13 cellular contexts compared by ENCODE assay signal in genomic region chr20:4555188-4555893, GRCh38.
DNase-seq lines count a peak whose midpoint lies in the region; ATAC-seq and TF ChIP-seq lines count a peak whose summit lies in the region.
"Had no signal": no experiment of that assay in that cellular context is flagged by ENCODE, and none has a peak within 500 bp of the region (broad histone marks: within the 10 kb centered on the region; RNA-seq: fewer than 3 reads in every experiment).

No MANE protein-coding gene starts in this region.

- H3K27me3 Mint-ChIP-seq in glutamatergic neuron (ENCODE audit: unreplicated experiment) (no peaks in the 10 kb centered on the region), type B pancreatic cell (peaks cover 16% of the 10 kb centered on the region)

- peak overlapping the region; percentile 25; the same call in 1 of the 2 replicates for H2AFZ ChIP-seq in PC-3 (ENCODE audit: low read length)

- in situ Hi-C loops in G401 (cut with HindIII; ENCODE audit: low sequenced_read_pairs) = no loop called here

- POLR2A ChIA-PET in PC-3 (lab: Charles Lee; ENCODE audit: unreplicated experiment) = no interaction called here

- H3K9ac ChIP-seq in PC-3 (ENCODE audit: low read length) = 0 out of 2 replicates have a peak overlapping the region, but pooled peaks have one; percentile 9

- peaks cover 5% of the 10 kb centered on the region for H3F3A ChIP-seq in PC-3 (ENCODE audit: low read length, unreplicated experiment)

- no peaks in the 10 kb centered on the region for H3K9me3 Mint-ChIP-seq in glutamatergic neuron (ENCODE audit: unreplicated experiment)
- H3K9me3 Mint-ChIP-seq in type B pancreatic cell = no peaks in the 10 kb centered on the region
- H3K9me3 Mint-ChIP-seq: endodermal cell had no signal

- no peaks in the 10 kb centered on the region for H3K4me1 Mint-ChIP-seq in glutamatergic neuron (ENCODE audit: low read depth, unreplicated experiment)
- no peaks in the 10 kb centered on the region for H3K4me1 Mint-ChIP-seq in type B pancreatic cell (ENCODE audit: unreplicated experiment)
- H3K4me1 Mint-ChIP-seq: endodermal cell, nephron had no signal

- peaks cover 3% of the 10 kb centered on the region; the same call in 1 of the 2 replicates for H3K36me3 ChIP-seq in PC-3 (ENCODE audit: low read depth, low read length)

- H3K27ac Mint-ChIP-seq in glutamatergic neuron (ENCODE audit: unreplicated experiment) (no peak overlapping the region), type B pancreatic cell (no peak overlapping the region)
- H3K27ac Mint-ChIP-seq: endodermal cell, nephron had no signal

- intact Hi-C loops in PC-3 (cut with micrococcal nuclease) = no loop called here

- no peaks in the 10 kb centered on the region for H3K27me3 ChIP-seq in PC-3 (ENCODE audit: low read length)

- H3K4me1 ChIP-seq in PC-3 (ENCODE audit: insufficient read depth, low read length) = peaks cover 58% of the 10 kb centered on the region

- BruUV-seq in PC-3 (replicated peaks; lab: Mats Ljungman, UMichigan) = no TSS peak

- H3K4me3 ChIP-seq in PC-3 (ENCODE audit: low read length) = 0 out of 2 replicates have a peak overlapping the region, but pooled peaks have one; percentile 9

- no peaks in the 10 kb centered on the region for H3K9me2 ChIP-seq in PC-3 (replicated peaks; ENCODE audit: low read length)

- H4K20me1 ChIP-seq in PC-3 (ENCODE audit: low read length) = no peaks in the 10 kb centered on the region

- H3K4me3 Mint-ChIP-seq in glutamatergic neuron (ENCODE audit: unreplicated experiment) (no peak overlapping the region), type B pancreatic cell (no peak overlapping the region)
- H3K4me3 Mint-ChIP-seq: endodermal cell, nephron had no signal

- ATAC-seq in PC-3 = peak; percentile 73

- H3K4me2 ChIP-seq in PC-3 (ENCODE audit: low read length) = peak overlapping the region; percentile 50

- no peak for TF ChIP-seq CTCF in PC-3 (conservative IDR thresholded peaks at IDR 0.05; ENCODE audit: low read depth, low read length)
- TF ChIP-seq CTCF in glutamatergic neuron (IDR thresholded peaks at IDR 0.05; ENCODE audit: partially characterized antibody, unreplicated experiment) = no peak
- no peak for TF ChIP-seq CTCF in type B pancreatic cell (conservative IDR thresholded peaks at IDR 0.05)

- no peaks in the 10 kb centered on the region for H3K79me2 ChIP-seq in PC-3 (ENCODE audit: low read length)

- H3K36me3 Mint-ChIP-seq in glutamatergic neuron (ENCODE audit: unreplicated experiment) (no peaks in the 10 kb centered on the region), type B pancreatic cell (no peaks in the 10 kb centered on the region)

- peak; percentile 40 for DNase-seq in GM04504 (ENCODE audit: low read depth)
- DNase-seq in PC-3 = peak; percentile 86
- peak; percentile 43 to 90 for DNase-seq in dermis microvascular lymphatic vessel endothelial cell (ENCODE audit: low read depth in 2 of 2)
- peak; percentile 67 for DNase-seq in non-pigmented ciliary epithelial cell (ENCODE audit: low read depth)
- DNase-seq in glutamatergic neuron = no peak
- no peak for DNase-seq in type B pancreatic cell (ENCODE audit: extremely low spot score, unreplicated experiment)
- DNase-seq in NCI-H524 treated with DMSO at 0.1 percent for 48 hours (lab: John Stamatoyannopoulos, UW) = no peak
- no peak for DNase-seq in G401 (ENCODE audit: low spot score)
- DNase-seq: amniotic stem cell, endodermal cell, NCI-H1436 treated with DMSO at 0.1 percent for 48 hours, T-helper 9 cell had no signal

- 0 out of 2 replicates have a peak, but pooled peaks cover 3% of the 10 kb centered on the region for H3K9me3 ChIP-seq in PC-3 (ENCODE audit: low read length)

- CTCF ChIA-PET in PC-3 (lab: Charles Lee) = no interaction called here

- peak overlapping the region; percentile 71 for H3K27ac ChIP-seq in PC-3 (ENCODE audit: low read length)

Comparison
In these comparisons a context has a peak if more than half of its experiments do, and no peak if none do; other contexts are left out.
1. DNase-seq: peak in GM04504 (single experiment), PC-3 (single experiment), dermis microvascular lymphatic vessel endothelial cell (2 of 2) and non-pigmented ciliary epithelial cell (single experiment); none in glutamatergic neuron (single experiment), type B pancreatic cell (single experiment), NCI-H524 treated with DMSO at 0.1 percent for 48 hours (single experiment) and G401 (single experiment).